In genomic region chrX:42771836-42772335, GRCh38 we compare ENCODE assay signal across 19 cellular contexts. TPM values are rescaled to one million over a fixed set of nuclear protein-coding genes. Genes with fewer than 3 reads are reported as not detected.
A peak's percentile ranks its signal among the peaks of the same experiment; 100 is the strongest.
DNase-seq lines count a peak whose midpoint lies in the region; ATAC-seq, FAIRE-seq and TF ChIP-seq lines count a peak whose summit lies in the region.
"Had no signal": no experiment of that assay in that cellular context is flagged by ENCODE, and none has a peak within 500 bp of the region (broad histone marks: within the 10 kb centered on the region; RNA-seq: fewer than 3 reads in every experiment).

No MANE protein-coding gene starts in this region.

- H3K9me3 Mint-ChIP-seq in stimulated activated naive CD8-positive, alpha-beta T cell treated with anti-CD3 and anti-CD28 coated beads, Interleukin-15, amount 100 ng/mL, for 72 hours, result peaks cover 5 to 7% of the 10 kb centered on the region in 2 donors
- H3K9me3 Mint-ChIP-seq: CD8-positive, alpha-beta T cell had no signal

- FAIRE-seq in GM12892 (lab: Jason Lieb, UNC), result peak; percentile 21
- no peak for FAIRE-seq in RCC 7860 (lab: Jason Lieb, UNC)
- FAIRE-seq: A549, D721Med, GM12878 had no signal

- DNase-seq in GM12892 (ENCODE audit: insufficient read length), result no peak
- peak; percentile 4 for DNase-seq in RCC 7860 (ENCODE audit: low spot score)
- peak; percentile 83 for DNase-seq in kidney tubule cell (ENCODE audit: low spot score)
- no peak for DNase-seq in SIG-M5 treated with dmso at 0.1 percent for 504 hours (lab: John Stamatoyannopoulos, UW; ENCODE audit: unreplicated experiment)
- DNase-seq in stimulated activated naive CD8-positive, alpha-beta T cell treated with anti-CD3 and anti-CD28 coated beads, Interleukin-15, amount 100 ng/mL, for 72 hours, result no peak
- DNase-seq in NCI-H128 (lab: John Stamatoyannopoulos, UW; ENCODE audit: unreplicated experiment), result no peak
- DNase-seq: CD8-positive, alpha-beta T cell; COR-L47; DMS153; DMS79 treated with DMSO at 0.1 percent for 48 hours; GOT3; H9 had no signal

- H3K4me1 Mint-ChIP-seq in stimulated activated naive CD8-positive, alpha-beta T cell treated with anti-CD3 and anti-CD28 coated beads, Interleukin-15, amount 100 ng/mL, for 72 hours, result peaks cover 6% of the 10 kb centered on the region

- H3K4me3 Mint-ChIP-seq in stimulated activated naive CD8-positive, alpha-beta T cell treated with anti-CD3 and anti-CD28 coated beads, Interleukin-15, amount 100 ng/mL, for 72 hours, result no peak overlapping the region
- H3K4me3 Mint-ChIP-seq: CD14-positive monocyte; CD8-positive, alpha-beta T cell; H9 had no signal

- ATAC-seq in stimulated activated naive CD8-positive, alpha-beta T cell treated with anti-CD3 and anti-CD28 coated beads, Interleukin-15, amount 100 ng/mL, for 72 hours, result no peak
- ATAC-seq in GM21390 (IDR thresholded peaks at IDR 0.05; ENCODE audit: unreplicated experiment), result no peak
- ATAC-seq: A549; CD8-positive, alpha-beta T cell; GM12878 had no signal

- H3K27ac Mint-ChIP-seq in stimulated activated naive CD8-positive, alpha-beta T cell treated with anti-CD3 and anti-CD28 coated beads, Interleukin-15, amount 100 ng/mL, for 72 hours, result no peak overlapping the region
- H3K27ac Mint-ChIP-seq: CD14-positive monocyte; CD8-positive, alpha-beta T cell; H9 had no signal

- no peak for TF ChIP-seq POLR2A in GM12892 (IDR thresholded peaks at IDR 0.05; ENCODE audit: low read depth, low read length)

- no peaks in the 10 kb centered on the region for H3K27me3 Mint-ChIP-seq in stimulated activated naive CD8-positive, alpha-beta T cell treated with anti-CD3 and anti-CD28 coated beads, Interleukin-15, amount 100 ng/mL, for 72 hours

RNA-seq across cellular contexts. Expression of gene PPP1R2C, which starts 6.1 kb away (rescaled TPM):
- polyA plus RNA-seq in GM12892 (2012; ENCODE audit: missing spikeins), result not detected
- polyA plus RNA-seq: A549, AG04450, BJ, CD14-positive monocyte, GM12878 had no signal

Comparison
In these comparisons a context has a peak if more than half of its experiments do, and no peak if none do; other contexts are left out.
1. DNase-seq: peak in RCC 7860 (single experiment) and kidney tubule cell (single experiment); none in GM12892 (single experiment), SIG-M5 treated with dmso at 0.1 percent for 504 hours (single experiment), stimulated activated naive CD8-positive, alpha-beta T cell treated with anti-CD3 and anti-CD28 coated beads, Interleukin-15, amount 100 ng/mL, for 72 hours (0 of 2) and NCI-H128 (single experiment).